In genomic region chr11:73230276-73230875, GRCh38 we compare ENCODE assay signal across 26 cellular contexts. TPM values are rescaled to one million over a fixed set of nuclear protein-coding genes. Genes with fewer than 3 reads are reported as not detected.
DNase-seq lines count a peak whose midpoint lies in the region; ATAC-seq and TF ChIP-seq lines count a peak whose summit lies in the region.
"Had no signal": no experiment of that assay in that cellular context is flagged by ENCODE, and none has a peak within 500 bp of the region (broad histone marks: within the 10 kb centered on the region; RNA-seq: fewer than 3 reads in every experiment).

No MANE protein-coding gene starts in this region.

- no peak for ATAC-seq in activated B cell treated with CpG ODN at 0.5 μM for 24 hours (ENCODE audit: low read depth)
- ATAC-seq: activated naive CD4-positive, alpha-beta T cell treated with anti-CD3 and anti-CD28 coated beads, Interleukin-2, amount 50 U/mL, for 72 hours; GM12878; pancreas had no signal

- H3K4me3 ChIP-seq in transverse colon: no peak overlapping the region
- H3K4me3 ChIP-seq in MG63: no peak overlapping the region
- H3K4me3 ChIP-seq: GM12878, pancreas, SJCRH30, thyroid gland had no signal

- peak; percentile 36 for DNase-seq in activated CD8-positive, alpha-beta memory T cell treated with anti-CD3 and anti-CD28 coated beads, Interleukin-2, amount 50 U/mL, for 48 hours
- DNase-seq in activated CD8-positive, alpha-beta memory T cell treated with anti-CD3 and anti-CD28 coated beads, Interleukin-2, amount 50 U/mL, for 4 hours: no peak
- DNase-seq in activated B cell treated with CpG ODN at 0.5 μM for 24 hours: peak; percentile 8
- DNase-seq in nephron progenitor cell: peak; percentile 0
- DNase-seq in transverse colon: peak; percentile 3
- no peak for DNase-seq in cerebellar cortex (ENCODE audit: low spot score)
- DNase-seq in MG63: no peak
- no peak for DNase-seq in DMS53 treated with DMSO at 0.1 percent for 48 hours (lab: John Stamatoyannopoulos, UW; ENCODE audit: unreplicated experiment)
- DNase-seq: activated CD4-positive, alpha-beta T cell treated with anti-CD3 and anti-CD28 coated beads for 48 hours; DMS79 treated with DMSO at 0.1 percent for 48 hours; naive B cell; NCI-H146; NCI-H2171; NCI-H510A treated with DMSO at 0.1 percent for 48 hours; SJCRH30 had no signal

- no peak overlapping the region for H3K4me3 Mint-ChIP-seq in activated B cell treated with CpG ODN at 0.5 μM for 24 hours
- H3K4me3 Mint-ChIP-seq in nephron progenitor cell: no peak overlapping the region
- H3K4me3 Mint-ChIP-seq: central memory CD8-positive, alpha-beta T cell; naive B cell; stimulated activated naive CD8-positive, alpha-beta T cell treated with anti-CD3 and anti-CD28 coated beads, Interleukin-15, Interleukin-2, amounts not matched to agents 100 ng/mL and 50 ng/mL, for 24 hours had no signal

- H3K9me3 ChIP-seq in transverse colon (no peaks in the 10 kb centered on the region), MG63 (no peaks in the 10 kb centered on the region)
- H3K9me3 ChIP-seq: pancreas, SJCRH30, thyroid gland had no signal

- intact Hi-C loops in activated B cell treated with CpG ODN at 0.5 μM for 24 hours (cut with micrococcal nuclease): no loop called here
- intact Hi-C loops in transverse colon (cut with DNase I; ENCODE audit: low total_unique reads): no loop called here

- H3K27ac Mint-ChIP-seq in activated B cell treated with CpG ODN at 0.5 μM for 24 hours (no peak overlapping the region), nephron progenitor cell (no peak overlapping the region)
- H3K27ac Mint-ChIP-seq: activated naive CD4-positive, alpha-beta T cell treated with anti-CD3 and anti-CD28 coated beads, Interleukin-2, amount 50 U/mL, for 72 hours; stimulated activated naive CD8-positive, alpha-beta T cell treated with anti-CD3 and anti-CD28 coated beads, Interleukin-15, Interleukin-2, amounts not matched to agents 100 ng/mL and 50 ng/mL, for 24 hours had no signal

- H3K27me3 ChIP-seq in transverse colon (no peaks in the 10 kb centered on the region), MG63 (no peaks in the 10 kb centered on the region)
- H3K27me3 ChIP-seq: pancreas, SJCRH30, thyroid gland had no signal

- CTCF ChIA-PET in activated B cell treated with CpG ODN at 0.5 μM for 24 hours (lab: Charles Lee): no interaction called here

- H3K4me1 Mint-ChIP-seq in activated B cell treated with CpG ODN at 0.5 μM for 24 hours (no peaks in the 10 kb centered on the region), nephron progenitor cell (peaks cover 24% of the 10 kb centered on the region)
- H3K4me1 Mint-ChIP-seq: central memory CD8-positive, alpha-beta T cell had no signal

- no peak for TF ChIP-seq EP300 in transverse colon (IDR thresholded peaks at IDR 0.05; ENCODE audit: low read depth)

- H3K36me3 ChIP-seq in transverse colon (no peaks in the 10 kb centered on the region), MG63 (no peaks in the 10 kb centered on the region)
- H3K36me3 ChIP-seq: pancreas, SJCRH30 had no signal

- 77 to 87% methylated on average over 3 to 8 of the region's 8 CpGs for WGBS in transverse colon (ENCODE audit: low coverage in 1 of 2), 2 donors

- H3K36me3 Mint-ChIP-seq in activated B cell treated with CpG ODN at 0.5 μM for 24 hours (ENCODE audit: low read depth): no peaks in the 10 kb centered on the region
- no peaks in the 10 kb centered on the region for H3K36me3 Mint-ChIP-seq in nephron progenitor cell (ENCODE audit: low read depth)
- H3K36me3 Mint-ChIP-seq: activated naive CD4-positive, alpha-beta T cell treated with anti-CD3 and anti-CD28 coated beads, Interleukin-2, amount 50 U/mL, for 72 hours; naive B cell had no signal

- H3K27me3 Mint-ChIP-seq in activated B cell treated with CpG ODN at 0.5 μM for 24 hours: no peaks in the 10 kb centered on the region
- H3K27me3 Mint-ChIP-seq in nephron progenitor cell (ENCODE audit: low read depth, poor library complexity): peaks cover 25% of the 10 kb centered on the region
- H3K27me3 Mint-ChIP-seq: stimulated activated naive CD8-positive, alpha-beta T cell treated with anti-CD3 and anti-CD28 coated beads, Interleukin-15, Interleukin-2, amounts not matched to agents 100 ng/mL and 50 ng/mL, for 24 hours had no signal

- H3K9me3 Mint-ChIP-seq in activated B cell treated with CpG ODN at 0.5 μM for 24 hours (no peaks in the 10 kb centered on the region), nephron progenitor cell (no peaks in the 10 kb centered on the region)
- H3K9me3 Mint-ChIP-seq: activated naive CD4-positive, alpha-beta T cell treated with anti-CD3 and anti-CD28 coated beads, Interleukin-2, amount 50 U/mL, for 72 hours; central memory CD8-positive, alpha-beta T cell; naive B cell; stimulated activated naive CD8-positive, alpha-beta T cell treated with anti-CD3 and anti-CD28 coated beads, Interleukin-15, Interleukin-2, amounts not matched to agents 100 ng/mL and 50 ng/mL, for 24 hours had no signal

- TF ChIP-seq CTCF in activated B cell treated with CpG ODN at 0.5 μM for 24 hours (IDR thresholded peaks at IDR 0.05) (no peak), nephron progenitor cell (IDR thresholded peaks at IDR 0.05) (no peak), transverse colon (IDR thresholded peaks at IDR 0.05) (no peak)

- H3K4me1 ChIP-seq in transverse colon: peaks cover 0 to 12% (median 5%) of the 10 kb centered on the region in 4 donors
- H3K4me1 ChIP-seq: pancreas had no signal

- no peak overlapping the region for H3K27ac ChIP-seq in transverse colon
- H3K27ac ChIP-seq: KMS-11, pancreas, SJCRH30 had no signal

- in situ Hi-C loops in transverse colon (cut with MboI; ENCODE audit: low pct_ligation_motif_present in 1 of 4, low pct_unique_long_range_greater_than_20kb in 1 of 4, low sequenced_read_pairs in 3 of 4): no loop called here

- POLR2A ChIA-PET in activated B cell treated with CpG ODN at 0.5 μM for 24 hours (lab: Charles Lee): no interaction called here

- TF ChIP-seq POLR2A in transverse colon (IDR thresholded peaks at IDR 0.05): no peak

RNA-seq across cellular contexts. Expression of gene P2RY2, which starts 12.3 kb away (rescaled TPM):
- 0.22 and 0.42 TPM in 2 replicates for total RNA-seq in activated B cell treated with CpG ODN at 0.5 μM for 24 hours
- total RNA-seq in transverse colon: 10 to 100 TPM in 3 of 4 donors, 1 to 10 TPM in 1; 8.6 to 21.4 (median 12.6) TPM
- total RNA-seq in MG63 (2014; rRNA removed; shearing (Covaris generic); ENCODE audit: low replicate concordance): 0.15 and 1.3 TPM in 2 replicates
- total RNA-seq: A172; activated naive CD4-positive, alpha-beta T cell treated with anti-CD3 and anti-CD28 coated beads, Interleukin-2, amount 50 U/mL, for 72 hours; SJCRH30; T-helper 1 cell treated with Interleukin-12 subunit alpha and Interleukin-12 subunit beta and Interleukin-4 antibody, amounts not matched to agents 30 ng/mL and 1 ng/mL, for 36 hours had no signal

RNA-seq across cellular contexts. Expression of gene P2RY6, which starts 41.8 kb away (rescaled TPM):
- 0.22 TPM in 1 of 2 replicates, not detected in the other for total RNA-seq in activated B cell treated with CpG ODN at 0.5 μM for 24 hours
- total RNA-seq in transverse colon: 1 to 10 TPM in 3 of 4 donors, not detected in 1; 1.1 to 1.6 (median 1.4) TPM
- 6.7 and 23.4 TPM in 2 replicates for total RNA-seq in MG63 (2014; rRNA removed; shearing (Covaris generic); ENCODE audit: low replicate concordance)
- total RNA-seq: A172; activated naive CD4-positive, alpha-beta T cell treated with anti-CD3 and anti-CD28 coated beads, Interleukin-2, amount 50 U/mL, for 72 hours; endothelial cell of umbilical vein; H1; SJCRH30; T-helper 1 cell treated with Interleukin-12 subunit alpha and Interleukin-12 subunit beta and Interleukin-4 antibody, amounts not matched to agents 30 ng/mL and 1 ng/mL, for 36 hours had no signal

Comparison
In these comparisons a context has a peak if more than half of its experiments do, and no peak if none do; other contexts are left out.
1. DNase-seq: peak in activated CD8-positive, alpha-beta memory T cell treated with anti-CD3 and anti-CD28 coated beads, Interleukin-2, amount 50 U/mL, for 48 hours (single experiment), activated B cell treated with CpG ODN at 0.5 μM for 24 hours (single experiment), nephron progenitor cell (single experiment) and transverse colon (single experiment); none in activated CD8-positive, alpha-beta memory T cell treated with anti-CD3 and anti-CD28 coated beads, Interleukin-2, amount 50 U/mL, for 4 hours (single experiment), cerebellar cortex (single experiment), MG63 (single experiment) and DMS53 treated with DMSO at 0.1 percent for 48 hours (single experiment).